In the genomic region with DNA sequence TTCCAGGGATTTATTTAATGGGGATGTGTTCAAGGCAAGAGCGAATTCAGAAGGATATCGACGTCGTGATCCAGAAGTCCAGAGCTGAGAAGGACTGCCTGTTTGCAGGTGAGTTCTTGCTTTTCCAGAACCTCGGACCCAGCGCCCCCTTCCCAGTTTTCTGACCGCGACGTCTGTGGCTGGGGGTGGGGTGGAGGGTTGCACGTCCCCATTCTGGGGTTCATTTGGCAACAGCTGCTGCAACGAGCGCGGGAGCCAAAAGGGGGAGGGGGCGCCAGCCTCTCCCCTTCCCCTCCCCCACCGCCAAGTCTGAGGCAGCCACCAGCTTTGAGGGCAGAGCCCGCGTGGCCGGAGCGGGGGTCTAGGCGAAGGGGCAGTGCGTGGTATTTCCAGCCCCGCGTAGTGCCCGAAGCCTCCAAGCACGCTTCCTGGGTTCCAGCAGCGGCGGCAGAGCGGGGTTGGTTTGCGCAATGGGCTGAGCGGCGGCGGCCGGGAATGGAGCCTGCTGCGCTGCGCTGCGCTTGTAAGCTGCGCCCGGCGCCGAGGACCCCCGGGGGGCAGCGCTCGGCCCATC, we compare ENCODE assay signal across 1 cellular context.
TF ChIP-seq lines count a peak whose summit lies in the region.

No MANE protein-coding gene starts in this region.

TF ChIP-seq in HepG2, 621 proteins besides CTCF, POLR2A, EP300 and RAD21 (continued from another document and continues in another):
- TF ChIP-seq JUNB (CRISPR knock-in tag; IDR thresholded peaks at IDR 0.05; ENCODE audit: borderline replicate concordance) (no peak), MYNN (CRISPR knock-in tag; IDR thresholded peaks at IDR 0.05; ENCODE audit: low read depth) (no peak), CBFB (CRISPR knock-in tag; IDR thresholded peaks at IDR 0.05) (no peak), BRD4 (CRISPR knock-in tag; IDR thresholded peaks at IDR 0.05) (no peak), SIX1 (CRISPR knock-in tag; IDR thresholded peaks at IDR 0.05; ENCODE audit: borderline replicate concordance) (no peak), ZNF383 (CRISPR knock-in tag; IDR thresholded peaks at IDR 0.05; ENCODE audit: borderline replicate concordance) (no peak), ZNF354B (CRISPR knock-in tag; IDR thresholded peaks at IDR 0.05) (no peak), NFIB (CRISPR knock-in tag; IDR thresholded peaks at IDR 0.05; ENCODE audit: borderline replicate concordance) (no peak), PAWR (CRISPR knock-in tag; IDR thresholded peaks at IDR 0.05; ENCODE audit: borderline replicate concordance) (no peak), HOXA3 (CRISPR knock-in tag; IDR thresholded peaks at IDR 0.05) (no peak), EZH2 (conservative IDR thresholded peaks at IDR 0.05; ENCODE audit: low read depth, low read length) (no peak), ATF7-NPFF (CRISPR knock-in tag; IDR thresholded peaks at IDR 0.05; ENCODE audit: low read depth) (no peak), ZNF678 (CRISPR knock-in tag; IDR thresholded peaks at IDR 0.05) (no peak), MAZ (IDR thresholded peaks at IDR 0.05; ENCODE audit: borderline replicate concordance, low read depth, low read length) (no peak), MAZ (CRISPR knock-in tag; IDR thresholded peaks at IDR 0.05; ENCODE audit: low read depth) (no peak; the same call in 1 of the 2 replicates), RBFOX2 (IDR thresholded peaks at IDR 0.05; ENCODE audit: low read depth, low read length) (no peak), ZNF878 (CRISPR knock-in tag; IDR thresholded peaks at IDR 0.05) (no peak), ZNF773 (CRISPR knock-in tag; IDR thresholded peaks at IDR 0.05; ENCODE audit: borderline replicate concordance) (no peak), KDM5B (CRISPR knock-in tag; IDR thresholded peaks at IDR 0.05; ENCODE audit: borderline replicate concordance) (0 out of 2 replicates have a peak, but pooled peaks have one; percentile 23), YEATS4 (CRISPR knock-in tag; IDR thresholded peaks at IDR 0.05; ENCODE audit: borderline replicate concordance) (no peak), MAFF (IDR thresholded peaks at IDR 0.05; ENCODE audit: low read depth, low read length) (no peak), ZMYM4 (CRISPR knock-in tag; IDR thresholded peaks at IDR 0.05) (0 out of 2 replicates have a peak, but pooled peaks have one; percentile 10), DR1 (CRISPR knock-in tag; IDR thresholded peaks at IDR 0.05) (no peak), MAFG (CRISPR knock-in tag; IDR thresholded peaks at IDR 0.05) (no peak), TBX3 (IDR thresholded peaks at IDR 0.05; ENCODE audit: borderline replicate concordance) (no peak), HNF4A (CRISPR knock-in tag; IDR thresholded peaks at IDR 0.05) (no peak)
- TF ChIP-seq, protein P1, sequence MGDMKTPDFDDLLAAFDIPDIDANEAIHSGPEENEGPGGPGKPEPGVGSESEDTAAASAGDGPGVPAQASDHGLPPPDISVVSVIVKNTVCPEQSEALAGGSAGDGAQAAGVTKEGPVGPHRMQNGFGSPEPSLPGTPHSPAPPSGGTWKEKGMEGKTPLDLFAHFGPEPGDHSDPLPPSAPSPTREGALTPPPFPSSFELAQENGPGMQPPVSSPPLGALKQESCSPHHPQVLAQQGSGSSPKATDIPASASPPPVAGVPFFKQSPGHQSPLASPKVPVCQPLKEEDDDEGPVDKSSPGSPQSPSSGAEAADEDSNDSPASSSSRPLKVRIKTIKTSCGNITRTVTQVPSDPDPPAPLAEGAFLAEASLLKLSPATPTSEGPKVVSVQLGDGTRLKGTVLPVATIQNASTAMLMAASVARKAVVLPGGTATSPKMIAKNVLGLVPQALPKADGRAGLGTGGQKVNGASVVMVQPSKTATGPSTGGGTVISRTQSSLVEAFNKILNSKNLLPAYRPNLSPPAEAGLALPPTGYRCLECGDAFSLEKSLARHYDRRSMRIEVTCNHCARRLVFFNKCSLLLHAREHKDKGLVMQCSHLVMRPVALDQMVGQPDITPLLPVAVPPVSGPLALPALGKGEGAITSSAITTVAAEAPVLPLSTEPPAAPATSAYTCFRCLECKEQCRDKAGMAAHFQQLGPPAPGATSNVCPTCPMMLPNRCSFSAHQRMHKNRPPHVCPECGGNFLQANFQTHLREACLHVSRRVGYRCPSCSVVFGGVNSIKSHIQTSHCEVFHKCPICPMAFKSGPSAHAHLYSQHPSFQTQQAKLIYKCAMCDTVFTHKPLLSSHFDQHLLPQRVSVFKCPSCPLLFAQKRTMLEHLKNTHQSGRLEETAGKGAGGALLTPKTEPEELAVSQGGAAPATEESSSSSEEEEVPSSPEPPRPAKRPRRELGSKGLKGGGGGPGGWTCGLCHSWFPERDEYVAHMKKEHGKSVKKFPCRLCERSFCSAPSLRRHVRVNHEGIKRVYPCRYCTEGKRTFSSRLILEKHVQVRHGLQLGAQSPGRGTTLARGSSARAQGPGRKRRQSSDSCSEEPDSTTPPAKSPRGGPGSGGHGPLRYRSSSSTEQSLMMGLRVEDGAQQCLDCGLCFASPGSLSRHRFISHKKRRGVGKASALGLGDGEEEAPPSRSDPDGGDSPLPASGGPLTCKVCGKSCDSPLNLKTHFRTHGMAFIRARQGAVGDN (CRISPR knock-in tag; IDR thresholded peaks at IDR 0.05), result peak; percentile 59
- TF ChIP-seq, protein P2, sequence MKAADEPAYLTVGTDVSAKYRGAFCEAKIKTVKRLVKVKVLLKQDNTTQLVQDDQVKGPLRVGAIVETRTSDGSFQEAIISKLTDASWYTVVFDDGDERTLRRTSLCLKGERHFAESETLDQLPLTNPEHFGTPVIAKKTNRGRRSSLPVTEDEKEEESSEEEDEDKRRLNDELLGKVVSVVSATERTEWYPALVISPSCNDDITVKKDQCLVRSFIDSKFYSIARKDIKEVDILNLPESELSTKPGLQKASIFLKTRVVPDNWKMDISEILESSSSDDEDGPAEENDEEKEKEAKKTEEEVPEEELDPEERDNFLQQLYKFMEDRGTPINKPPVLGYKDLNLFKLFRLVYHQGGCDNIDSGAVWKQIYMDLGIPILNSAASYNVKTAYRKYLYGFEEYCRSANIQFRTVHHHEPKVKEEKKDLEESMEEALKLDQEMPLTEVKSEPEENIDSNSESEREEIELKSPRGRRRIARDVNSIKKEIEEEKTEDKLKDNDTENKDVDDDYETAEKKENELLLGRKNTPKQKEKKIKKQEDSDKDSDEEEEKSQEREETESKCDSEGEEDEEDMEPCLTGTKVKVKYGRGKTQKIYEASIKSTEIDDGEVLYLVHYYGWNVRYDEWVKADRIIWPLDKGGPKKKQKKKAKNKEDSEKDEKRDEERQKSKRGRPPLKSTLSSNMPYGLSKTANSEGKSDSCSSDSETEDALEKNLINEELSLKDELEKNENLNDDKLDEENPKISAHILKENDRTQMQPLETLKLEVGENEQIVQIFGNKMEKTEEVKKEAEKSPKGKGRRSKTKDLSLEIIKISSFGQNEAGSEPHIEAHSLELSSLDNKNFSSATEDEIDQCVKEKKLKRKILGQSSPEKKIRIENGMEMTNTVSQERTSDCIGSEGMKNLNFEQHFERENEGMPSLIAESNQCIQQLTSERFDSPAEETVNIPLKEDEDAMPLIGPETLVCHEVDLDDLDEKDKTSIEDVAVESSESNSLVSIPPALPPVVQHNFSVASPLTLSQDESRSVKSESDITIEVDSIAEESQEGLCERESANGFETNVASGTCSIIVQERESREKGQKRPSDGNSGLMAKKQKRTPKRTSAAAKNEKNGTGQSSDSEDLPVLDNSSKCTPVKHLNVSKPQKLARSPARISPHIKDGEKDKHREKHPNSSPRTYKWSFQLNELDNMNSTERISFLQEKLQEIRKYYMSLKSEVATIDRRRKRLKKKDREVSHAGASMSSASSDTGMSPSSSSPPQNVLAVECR (CRISPR knock-in tag; IDR thresholded peaks at IDR 0.05; ENCODE audit: borderline replicate concordance), result no peak
- TF ChIP-seq, protein P3, sequence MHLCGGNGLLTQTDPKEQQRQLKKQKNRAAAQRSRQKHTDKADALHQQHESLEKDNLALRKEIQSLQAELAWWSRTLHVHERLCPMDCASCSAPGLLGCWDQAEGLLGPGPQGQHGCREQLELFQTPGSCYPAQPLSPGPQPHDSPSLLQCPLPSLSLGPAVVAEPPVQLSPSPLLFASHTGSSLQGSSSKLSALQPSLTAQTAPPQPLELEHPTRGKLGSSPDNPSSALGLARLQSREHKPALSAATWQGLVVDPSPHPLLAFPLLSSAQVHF (CRISPR knock-in tag; IDR thresholded peaks at IDR 0.05), result no peak
- TF ChIP-seq, protein P4, sequence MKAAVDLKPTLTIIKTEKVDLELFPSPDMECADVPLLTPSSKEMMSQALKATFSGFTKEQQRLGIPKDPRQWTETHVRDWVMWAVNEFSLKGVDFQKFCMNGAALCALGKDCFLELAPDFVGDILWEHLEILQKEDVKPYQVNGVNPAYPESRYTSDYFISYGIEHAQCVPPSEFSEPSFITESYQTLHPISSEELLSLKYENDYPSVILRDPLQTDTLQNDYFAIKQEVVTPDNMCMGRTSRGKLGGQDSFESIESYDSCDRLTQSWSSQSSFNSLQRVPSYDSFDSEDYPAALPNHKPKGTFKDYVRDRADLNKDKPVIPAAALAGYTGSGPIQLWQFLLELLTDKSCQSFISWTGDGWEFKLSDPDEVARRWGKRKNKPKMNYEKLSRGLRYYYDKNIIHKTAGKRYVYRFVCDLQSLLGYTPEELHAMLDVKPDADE (CRISPR knock-in tag; IDR thresholded peaks at IDR 0.05), result no peak
- TF ChIP-seq, protein P5, sequence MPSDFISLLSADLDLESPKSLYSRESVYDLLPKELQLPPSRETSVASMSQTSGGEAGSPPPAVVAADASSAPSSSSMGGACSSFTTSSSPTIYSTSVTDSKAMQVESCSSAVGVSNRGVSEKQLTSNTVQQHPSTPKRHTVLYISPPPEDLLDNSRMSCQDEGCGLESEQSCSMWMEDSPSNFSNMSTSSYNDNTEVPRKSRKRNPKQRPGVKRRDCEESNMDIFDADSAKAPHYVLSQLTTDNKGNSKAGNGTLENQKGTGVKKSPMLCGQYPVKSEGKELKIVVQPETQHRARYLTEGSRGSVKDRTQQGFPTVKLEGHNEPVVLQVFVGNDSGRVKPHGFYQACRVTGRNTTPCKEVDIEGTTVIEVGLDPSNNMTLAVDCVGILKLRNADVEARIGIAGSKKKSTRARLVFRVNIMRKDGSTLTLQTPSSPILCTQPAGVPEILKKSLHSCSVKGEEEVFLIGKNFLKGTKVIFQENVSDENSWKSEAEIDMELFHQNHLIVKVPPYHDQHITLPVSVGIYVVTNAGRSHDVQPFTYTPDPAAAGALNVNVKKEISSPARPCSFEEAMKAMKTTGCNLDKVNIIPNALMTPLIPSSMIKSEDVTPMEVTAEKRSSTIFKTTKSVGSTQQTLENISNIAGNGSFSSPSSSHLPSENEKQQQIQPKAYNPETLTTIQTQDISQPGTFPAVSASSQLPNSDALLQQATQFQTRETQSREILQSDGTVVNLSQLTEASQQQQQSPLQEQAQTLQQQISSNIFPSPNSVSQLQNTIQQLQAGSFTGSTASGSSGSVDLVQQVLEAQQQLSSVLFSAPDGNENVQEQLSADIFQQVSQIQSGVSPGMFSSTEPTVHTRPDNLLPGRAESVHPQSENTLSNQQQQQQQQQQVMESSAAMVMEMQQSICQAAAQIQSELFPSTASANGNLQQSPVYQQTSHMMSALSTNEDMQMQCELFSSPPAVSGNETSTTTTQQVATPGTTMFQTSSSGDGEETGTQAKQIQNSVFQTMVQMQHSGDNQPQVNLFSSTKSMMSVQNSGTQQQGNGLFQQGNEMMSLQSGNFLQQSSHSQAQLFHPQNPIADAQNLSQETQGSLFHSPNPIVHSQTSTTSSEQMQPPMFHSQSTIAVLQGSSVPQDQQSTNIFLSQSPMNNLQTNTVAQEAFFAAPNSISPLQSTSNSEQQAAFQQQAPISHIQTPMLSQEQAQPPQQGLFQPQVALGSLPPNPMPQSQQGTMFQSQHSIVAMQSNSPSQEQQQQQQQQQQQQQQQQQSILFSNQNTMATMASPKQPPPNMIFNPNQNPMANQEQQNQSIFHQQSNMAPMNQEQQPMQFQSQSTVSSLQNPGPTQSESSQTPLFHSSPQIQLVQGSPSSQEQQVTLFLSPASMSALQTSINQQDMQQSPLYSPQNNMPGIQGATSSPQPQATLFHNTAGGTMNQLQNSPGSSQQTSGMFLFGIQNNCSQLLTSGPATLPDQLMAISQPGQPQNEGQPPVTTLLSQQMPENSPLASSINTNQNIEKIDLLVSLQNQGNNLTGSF (CRISPR knock-in tag; IDR thresholded peaks at IDR 0.05), result no peak
- TF ChIP-seq, protein P6, sequence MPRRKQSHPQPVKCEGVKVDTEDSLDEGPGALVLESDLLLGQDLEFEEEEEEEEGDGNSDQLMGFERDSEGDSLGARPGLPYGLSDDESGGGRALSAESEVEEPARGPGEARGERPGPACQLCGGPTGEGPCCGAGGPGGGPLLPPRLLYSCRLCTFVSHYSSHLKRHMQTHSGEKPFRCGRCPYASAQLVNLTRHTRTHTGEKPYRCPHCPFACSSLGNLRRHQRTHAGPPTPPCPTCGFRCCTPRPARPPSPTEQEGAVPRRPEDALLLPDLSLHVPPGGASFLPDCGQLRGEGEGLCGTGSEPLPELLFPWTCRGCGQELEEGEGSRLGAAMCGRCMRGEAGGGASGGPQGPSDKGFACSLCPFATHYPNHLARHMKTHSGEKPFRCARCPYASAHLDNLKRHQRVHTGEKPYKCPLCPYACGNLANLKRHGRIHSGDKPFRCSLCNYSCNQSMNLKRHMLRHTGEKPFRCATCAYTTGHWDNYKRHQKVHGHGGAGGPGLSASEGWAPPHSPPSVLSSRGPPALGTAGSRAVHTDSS (CRISPR knock-in tag; conservative IDR thresholded peaks at IDR 0.05), result no peak
- TF ChIP-seq, protein P7, sequence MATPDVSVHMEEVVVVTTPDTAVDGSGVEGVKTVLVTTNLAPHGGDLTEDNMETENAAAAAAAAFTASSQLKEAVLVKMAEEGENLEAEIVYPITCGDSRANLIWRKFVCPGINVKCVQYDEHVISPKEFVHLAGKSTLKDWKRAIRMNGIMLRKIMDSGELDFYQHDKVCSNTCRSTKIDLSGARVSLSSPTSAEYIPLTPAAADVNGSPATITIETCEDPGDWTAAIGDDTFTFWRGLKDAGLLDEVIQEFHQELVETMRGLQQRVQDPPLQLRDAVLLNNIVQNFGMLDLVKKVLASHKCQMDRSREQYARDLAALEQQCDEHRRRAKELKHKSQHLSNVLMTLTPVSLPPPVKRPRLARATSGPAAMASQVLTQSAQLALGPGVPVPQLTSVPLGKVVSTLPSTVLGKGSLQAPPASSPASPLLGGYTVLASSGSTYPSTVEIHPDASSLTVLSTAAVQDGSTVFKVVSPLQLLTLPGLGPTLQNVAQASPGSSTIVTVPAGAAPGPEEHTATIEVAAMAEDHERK (CRISPR knock-in tag; IDR thresholded peaks at IDR 0.05; ENCODE audit: low read depth), result no peak
